In genomic region chr10:38025283-38025682, GRCh38 we compare ENCODE assay signal across 11 cellular contexts. TPM values are rescaled to one million over a fixed set of nuclear protein-coding genes. Genes with fewer than 3 reads are reported as not detected.
DNase-seq lines count a peak whose midpoint lies in the region; ATAC-seq and TF ChIP-seq lines count a peak whose summit lies in the region.
"Had no signal": no experiment of that assay in that cellular context is flagged by ENCODE, and none has a peak within 500 bp of the region (broad histone marks: within the 10 kb centered on the region; RNA-seq: fewer than 3 reads in every experiment).

No MANE protein-coding gene starts in this region.

- POLR2A ChIA-PET in activated CD4-positive, alpha-beta memory T cell treated with anti-CD3 and anti-CD28 coated beads, Interleukin-2, amount 10 ng/mL, durations not matched to agents 7 days and 5 days (lab: Charles Lee), result interaction anchor here (1.0 kb wide), 1 partner anchor 15 kb away, joined by 3 read pairs; the partner anchor contains the start of gene ZNF33A

- ATAC-seq in GM19468 (IDR thresholded peaks at IDR 0.05; ENCODE audit: extremely low read depth, unreplicated experiment), result peak; percentile 30
- ATAC-seq in HG03196 (IDR thresholded peaks at IDR 0.05; ENCODE audit: unreplicated experiment), result peak; percentile 94
- no peak for ATAC-seq in heart right ventricle

- CTCF ChIA-PET in activated CD4-positive, alpha-beta memory T cell treated with anti-CD3 and anti-CD28 coated beads, Interleukin-2, amount 10 ng/mL, durations not matched to agents 7 days and 5 days (lab: Charles Lee), result no interaction called here

- peaks cover 42% of the 10 kb centered on the region for H3K4me1 Mint-ChIP-seq in activated CD4-positive, alpha-beta memory T cell treated with anti-CD3 and anti-CD28 coated beads, Interleukin-2, amount 10 ng/mL, durations not matched to agents 7 days and 5 days

- peaks cover 0 to 3% (median 0%) of the 10 kb centered on the region in 9 donors for H3K4me1 ChIP-seq in heart right ventricle
- H3K4me1 ChIP-seq: colonic mucosa, vagina had no signal

- no peaks in the 10 kb centered on the region for H3K27me3 ChIP-seq in heart right ventricle
- H3K27me3 ChIP-seq: colonic mucosa, vagina had no signal

- peak overlapping the region; percentile 65 for H3K27ac Mint-ChIP-seq in activated CD4-positive, alpha-beta memory T cell treated with anti-CD3 and anti-CD28 coated beads, Interleukin-2, amount 10 ng/mL, durations not matched to agents 7 days and 5 days

- H3K4me3 ChIP-seq in GM12864 (ENCODE audit: low read depth, low read length) (no peak overlapping the region), heart right ventricle (no peak overlapping the region)
- H3K4me3 ChIP-seq: colonic mucosa, vagina had no signal

- H3K36me3 Mint-ChIP-seq in activated CD4-positive, alpha-beta memory T cell treated with anti-CD3 and anti-CD28 coated beads, Interleukin-2, amount 10 ng/mL, durations not matched to agents 7 days and 5 days (ENCODE audit: low read depth), result peaks cover 98% of the 10 kb centered on the region

- peaks cover 26% of the 10 kb centered on the region for H3K9me3 Mint-ChIP-seq in activated CD4-positive, alpha-beta memory T cell treated with anti-CD3 and anti-CD28 coated beads, Interleukin-2, amount 10 ng/mL, durations not matched to agents 7 days and 5 days

- 90 to 96% methylated on average over 3 of the region's 3 CpGs for WGBS in heart right ventricle, 2 donors

- no peaks in the 10 kb centered on the region for H3K9me3 ChIP-seq in heart right ventricle
- H3K9me3 ChIP-seq: colonic mucosa, vagina had no signal

- no peak overlapping the region for H3K4me3 Mint-ChIP-seq in activated CD4-positive, alpha-beta memory T cell treated with anti-CD3 and anti-CD28 coated beads, Interleukin-2, amount 10 ng/mL, durations not matched to agents 7 days and 5 days

- no peak overlapping the region for H3K27ac ChIP-seq in heart right ventricle
- H3K27ac ChIP-seq: colonic mucosa, vagina, VCaP had no signal

- intact Hi-C loops in heart right ventricle (cut with DNase I), result no loop called here

- peaks cover 0 to 99% (median 27%) of the 10 kb centered on the region in 9 donors for H3K36me3 ChIP-seq in heart right ventricle

- DNase-seq in GM12864 (ENCODE audit: low read depth) (peak; percentile 49), NCI-H2196 treated with DMSO at 0.1 percent for 48 hours (lab: John Stamatoyannopoulos, UW; ENCODE audit: unreplicated experiment) (no peak), GM19240 (ENCODE audit: insufficient read length, low spot score) (no peak), iPS-NIHi11 (ENCODE audit: low spot score) (no peak), heart right ventricle (no peak)
- DNase-seq in activated CD4-positive, alpha-beta memory T cell treated with anti-CD3 and anti-CD28 coated beads, Interleukin-2, amount 10 ng/mL, durations not matched to agents 7 days and 5 days, result no peak
- DNase-seq: colonic mucosa had no signal

- H3K27me3 Mint-ChIP-seq in activated CD4-positive, alpha-beta memory T cell treated with anti-CD3 and anti-CD28 coated beads, Interleukin-2, amount 10 ng/mL, durations not matched to agents 7 days and 5 days, result no peaks in the 10 kb centered on the region

- TF ChIP-seq CTCF in GM12864 (IDR thresholded peaks at IDR 0.05; ENCODE audit: low read depth, low read length, missing control alignments) (no peak), heart right ventricle (IDR thresholded peaks at IDR 0.05) (no peak)

RNA-seq across cellular contexts. Expression of gene ZNF33A, which starts 14.8 kb away (rescaled TPM):
- 10 to 100 TPM; 31.6 to 31.7 TPM for total RNA-seq in activated CD4-positive, alpha-beta memory T cell treated with anti-CD3 and anti-CD28 coated beads, Interleukin-2, amount 10 ng/mL, durations not matched to agents 7 days and 5 days
- 10 to 100 TPM; 16.8 to 27.7 (median 23.2) TPM for total RNA-seq in heart right ventricle
- 10 to 100 TPM in 1 of 2 donors, 1 to 10 TPM in 1; 5.6 to 10.8 TPM for polyA plus RNA-seq in heart right ventricle

RNA-seq across cellular contexts. Expression of gene ZNF25, which starts 48.8 kb away (rescaled TPM):
- total RNA-seq in activated CD4-positive, alpha-beta memory T cell treated with anti-CD3 and anti-CD28 coated beads, Interleukin-2, amount 10 ng/mL, durations not matched to agents 7 days and 5 days, result 1 to 10 TPM; 7.0 TPM
- 10 to 100 TPM; 15.2 to 22.9 (median 20.4) TPM for total RNA-seq in heart right ventricle
- 1 to 10 TPM; 4.1 to 6.1 TPM for polyA plus RNA-seq in heart right ventricle

Comparison
In these comparisons a context has a peak if more than half of its experiments do, and no peak if none do; other contexts are left out.
1. ATAC-seq: peak in GM19468 (single experiment) and HG03196 (single experiment); none in heart right ventricle (0 of 8).